11 cellular contexts compared by ENCODE assay signal in genomic region chr14:21255385-21256101, GRCh38. TPM values are rescaled to one million over a fixed set of nuclear protein-coding genes. Genes with fewer than 3 reads are reported as not detected.
DNase-seq lines count a peak whose midpoint lies in the region; ATAC-seq, FAIRE-seq and TF ChIP-seq lines count a peak whose summit lies in the region.
"Had no signal": no experiment of that assay in that cellular context is flagged by ENCODE, and none has a peak within 500 bp of the region (broad histone marks: within the 10 kb centered on the region; RNA-seq: fewer than 3 reads in every experiment).

No MANE protein-coding gene starts in this region.

- H3K9me3 Mint-ChIP-seq in Calu3 (ENCODE audit: low read depth, unreplicated experiment) (no peaks in the 10 kb centered on the region), nephron progenitor cell (peaks cover 17% of the 10 kb centered on the region)

- H3K4me3 ChIP-seq in HUES64 (ENCODE audit: low read length) (no peak overlapping the region), GM12878 (no peak overlapping the region), transverse colon (no peak overlapping the region)
- H3K4me3 ChIP-seq: thoracic aorta had no signal

- TF ChIP-seq POLR2A in GM12878 (IDR thresholded peaks at IDR 0.05; ENCODE audit: low read depth, low read length), result no peak; the same call in none of the 2 replicates
- no peak for TF ChIP-seq POLR2A in transverse colon (IDR thresholded peaks at IDR 0.05)

- H3K36me3 ChIP-seq in HUES64 (ENCODE audit: insufficient read depth, low read length), result peaks cover 96% of the 10 kb centered on the region
- peaks cover 9 to 37% of the 10 kb centered on the region in 2 experiments for H3K36me3 ChIP-seq in GM12878 (ENCODE audit: control insufficient read depth in 2 of 2, insufficient read depth in 2 of 2, low read length in 1 of 2)
- peaks cover 0 to 37% (median 12%) of the 10 kb centered on the region in 4 donors for H3K36me3 ChIP-seq in transverse colon

- H3K36me3 Mint-ChIP-seq in Calu3 (ENCODE audit: insufficient read depth, unreplicated experiment) (peaks cover 96% of the 10 kb centered on the region), nephron progenitor cell (ENCODE audit: low read depth) (peaks cover 97% of the 10 kb centered on the region)

- no peak for TF ChIP-seq RAD21 in GM12878 (IDR thresholded peaks at IDR 0.05; ENCODE audit: insufficient read depth, low read depth, low read length)

- H3K27me3 Mint-ChIP-seq in Calu3 (ENCODE audit: unreplicated experiment), result no peaks in the 10 kb centered on the region
- H3K27me3 Mint-ChIP-seq in nephron progenitor cell (ENCODE audit: low read depth, poor library complexity), result no peaks in the 10 kb centered on the region

- peaks cover 24% of the 10 kb centered on the region for H3K4me1 ChIP-seq in HUES64 (ENCODE audit: insufficient read depth, low read length)
- 0 out of 2 replicates have a peak, but pooled peaks cover 4% of the 10 kb centered on the region for H3K4me1 ChIP-seq in GM12878 (ENCODE audit: control insufficient read depth, insufficient read depth, low read length)
- peaks cover 21 to 47% (median 25%) of the 10 kb centered on the region in 4 donors for H3K4me1 ChIP-seq in transverse colon

- H3K9ac ChIP-seq in HUES64 (ENCODE audit: low read depth, low read length) (no peak overlapping the region), GM12878 (ENCODE audit: control insufficient read depth, insufficient read depth, low read length) (no peak overlapping the region)

- peaks cover 28% of the 10 kb centered on the region for H3K4me1 Mint-ChIP-seq in Calu3 (ENCODE audit: low read depth, unreplicated experiment)
- H3K4me1 Mint-ChIP-seq in nephron progenitor cell, result peaks cover 22% of the 10 kb centered on the region

- ATAC-seq in GM12878 (peak; percentile 7; the same call in 2 of the 3 replicates), HG03432 (IDR thresholded peaks at IDR 0.05; ENCODE audit: unreplicated experiment) (no peak), left cardiac atrium (no peak)

- H3K27ac Mint-ChIP-seq in Calu3 (ENCODE audit: unreplicated experiment) (peak overlapping the region; percentile 4), nephron progenitor cell (peak overlapping the region; percentile 25)

- FAIRE-seq in GM12878 (lab: Jason Lieb, UNC), result peak; percentile 38

- CTCF ChIA-PET in Calu3 (lab: Charles Lee), result no interaction called here
- CTCF ChIA-PET in GM12878 (lab: Yijun Ruan, JAX), result interaction anchor here (0.9 to 1.8 kb wide), 3 partner anchors 9 to 16 kb away, joined by 3 to 11 read pairs (median 4); no protein-coding TSS in a partner anchor

- BruUV-seq in Calu3 (replicated peaks; lab: Mats Ljungman, UMichigan) (no TSS peak), GM12878 (replicated peaks; lab: Mats Ljungman, UMichigan) (TSS peak; percentile 0)

- in situ Hi-C loops in GM12878 (cut with MboI), result no loop called here
- in situ Hi-C loops in transverse colon (cut with MboI; ENCODE audit: low pct_ligation_motif_present in 1 of 4, low pct_unique_long_range_greater_than_20kb in 1 of 4, low sequenced_read_pairs in 3 of 4), result loop anchor here in 1 of 4 donors (10.0 kb wide), 1 partner anchor 129 kb away; the partner anchor contains the start of gene SUPT16H

- RAD21 ChIA-PET in GM12878 (lab: Charles Lee; ENCODE audit: unreplicated experiment), result interaction anchor here (0.7 to 1.6 kb wide), 4 partner anchors 8 to 13 kb away, joined by 3 to 7 read pairs (median 4); no protein-coding TSS in a partner anchor

- TF ChIP-seq EP300 in GM12878 (IDR thresholded peaks at IDR 0.05; ENCODE audit: borderline replicate concordance in 1 of 2, control insufficient read depth in 1 of 2, low read depth in 2 of 2, low read length in 2 of 2), result no peak
- no peak for TF ChIP-seq EP300 in transverse colon (IDR thresholded peaks at IDR 0.05; ENCODE audit: low read depth)

- no peak overlapping the region for H2AFZ ChIP-seq in GM12878 (ENCODE audit: control insufficient read depth, low read depth, low read length)

- H3K27me3 ChIP-seq in HUES64 (ENCODE audit: insufficient read depth, low read length) (no peaks in the 10 kb centered on the region), GM12878 (replicated peaks in 1 of 2; ENCODE audit: control insufficient read depth in 2 of 2, insufficient read depth in 2 of 2, low read length in 1 of 2) (no peaks in the 10 kb centered on the region), transverse colon (no peaks in the 10 kb centered on the region)

- intact Hi-C loops in Calu3 (cut with micrococcal nuclease; ENCODE audit: unreplicated experiment), result no loop called here
- intact Hi-C loops in GM12878 (cut with micrococcal nuclease; ENCODE audit: unreplicated experiment), result no loop called here
- intact Hi-C loops in transverse colon (cut with DNase I; ENCODE audit: low total_unique reads), result no loop called here
- intact Hi-C loops in left cardiac atrium (cut with DNase I), result no loop called here

- no peak for TF ChIP-seq CTCF in Calu3 (IDR thresholded peaks at IDR 0.05; ENCODE audit: unreplicated experiment)
- no peak for TF ChIP-seq CTCF in GM12878 (IDR thresholded peaks at IDR 0.05 in 2 of 3, conservative IDR thresholded peaks at IDR 0.05 in 1 of 3; ENCODE audit: control insufficient read depth in 2 of 3, extremely low read depth in 1 of 3, insufficient read depth in 1 of 3, low read depth in 3 of 3, low read length in 3 of 3)
- no peak for TF ChIP-seq CTCF in nephron progenitor cell (IDR thresholded peaks at IDR 0.05)
- TF ChIP-seq CTCF in transverse colon (IDR thresholded peaks at IDR 0.05), result no peak

- DNase-seq in Calu3, result no peak
- DNase-seq in GM12878 (ENCODE audit: low read depth, low spot score), result no peak
- DNase-seq in nephron progenitor cell, result no peak
- no peak for DNase-seq in transverse colon
- DNase-seq in LoVo (ENCODE audit: low spot score), result no peak
- DNase-seq in left cardiac atrium, result no peak
- DNase-seq: foreskin melanocyte, mammary epithelial cell had no signal

- peaks cover 17% of the 10 kb centered on the region for H4K20me1 ChIP-seq in GM12878 (ENCODE audit: control insufficient read depth, insufficient read depth)

- POLR2A ChIA-PET in GM12878 (lab: Charles Lee), result interaction anchor here (0.5 to 1.4 kb wide), 7 partner anchors 9 to 149 kb away, joined by 3 to 5 read pairs (median 4); no protein-coding TSS in a partner anchor

- SMC1A ChIA-PET in GM12878 (lab: Charles Lee; ENCODE audit: uncharacterized antibody, unreplicated experiment), result interaction anchor here (0.9 to 3.6 kb wide), 7 partner anchors 8 to 52 kb away, joined by 3 to 21 read pairs (median 7); no protein-coding TSS in a partner anchor

- H3K4me2 ChIP-seq in GM12878 (ENCODE audit: control insufficient read depth, insufficient read depth), result peak overlapping the region; percentile 38; the same call in 1 of the 2 replicates

- H3K4me3 Mint-ChIP-seq in Calu3 (ENCODE audit: low read depth, unreplicated experiment), result peak overlapping the region; percentile 60
- H3K4me3 Mint-ChIP-seq in nephron progenitor cell, result peak overlapping the region; percentile 4

- H3K79me2 ChIP-seq in GM12878 (ENCODE audit: control insufficient read depth, insufficient read depth, low read length), result peaks cover 92% of the 10 kb centered on the region

- no peaks in the 10 kb centered on the region for H3K9me3 ChIP-seq in HUES64 (ENCODE audit: insufficient read depth, low read depth, low read length)
- H3K9me3 ChIP-seq in GM12878 (replicated peaks; ENCODE audit: control insufficient read depth, insufficient read depth, low read length), result no peaks in the 10 kb centered on the region
- no peaks in the 10 kb centered on the region for H3K9me3 ChIP-seq in transverse colon
- H3K9me3 ChIP-seq: thoracic aorta had no signal

- WGBS in HUES64, result 89% methylated on average over 4 of the region's 4 CpGs
- 10% methylated on average over 4 of the region's 4 CpGs for WGBS in GM12878 (ENCODE audit: insufficient coverage, insufficient replicate concordance, low lambda C conversion rate, missing lambda C conversion rate)
- WGBS in transverse colon (ENCODE audit: low coverage in 1 of 2), 2 donors, result 50 to 52% methylated on average over 4 of the region's 4 CpGs

- H3K27ac ChIP-seq in HUES64 (ENCODE audit: low read depth, low read length) (0 out of 2 replicates have a peak overlapping the region, but pooled peaks have one; percentile 20), GM12878 (ENCODE audit: control insufficient read depth, insufficient read depth) (no peak overlapping the region), transverse colon (no peak overlapping the region)
- H3K27ac ChIP-seq: thoracic aorta had no signal

RNA-seq across cellular contexts. Expression of gene HNRNPC, which starts 13.7 kb away (rescaled TPM):
- total RNA-seq in Calu3 (2022) (472 and 476 TPM in 2 replicates), GM12878 (2014; rRNA removed) (911 and 918 TPM in 2 replicates), GM12878 (2014; rRNA removed; fragmentation: Illumina TruSeq; extraction: Trizol) (1,200 and 1,219 TPM in 2 replicates), GM12878 (2021) (766 and 773 TPM in 2 replicates), transverse colon (100 to 1,000 TPM; 192 to 343 (median 212) TPM), left cardiac atrium (100 to 1,000 TPM; 254 TPM)
- polyA plus RNA-seq in HUES64 (2013, experiment 1 of 2), result 908 TPM
- 975 TPM for polyA plus RNA-seq in HUES64 (2013, experiment 2 of 2)
- 614 and 625 TPM in 2 replicates for total RNA-seq in GM12878 (2013; cell fraction: nucleolus; rRNA removed)
- polyA plus RNA-seq in GM12878 (2011; ENCODE audit: low read depth), result 683 TPM
- polyA plus RNA-seq in GM12878 (2011; rRNA removed) (1,305 and 1,562 TPM in 2 replicates), GM12878 (2014; fragmentation: Illumina TruSeq; extraction: Trizol) (1,492 and 1,839 TPM in 2 replicates), GM12878 (2014; fragmentation: Nextera tagmentation; extraction: Ambion mirVana) (1,000 to 10,000 TPM in 1 of 2 experiments, 100 to 1,000 TPM in 1; 679 to 1,422 TPM), GM12878 (2014; rRNA removed) (866 and 889 TPM in 2 replicates), GM12878 (2016; fragmentation: Nextera tagmentation; extraction: Ambion mirVana) (1,000 to 10,000 TPM; 1,325 to 1,341 TPM)
- 561 and 849 TPM in 2 replicates for polyA plus RNA-seq in GM12878 (2011; cell fraction: cytosol; rRNA removed)
- 413 and 577 TPM in 2 replicates for polyA plus RNA-seq in GM12878 (2011; cell fraction: nucleus; rRNA removed)
- 661 and 837 TPM in 2 replicates for polyA plus RNA-seq in GM12878 (2012)
- 736 and 779 TPM in 2 replicates for polyA minus RNA-seq in GM12878 (2011; rRNA and poly(A)+ RNA removed)
- 204 and 236 TPM in 2 replicates for polyA minus RNA-seq in GM12878 (2011; cell fraction: cytosol; rRNA and poly(A)+ RNA removed)
- 243 and 440 TPM in 2 replicates for polyA minus RNA-seq in GM12878 (2011; cell fraction: nucleus; rRNA and poly(A)+ RNA removed)

RNA-seq across cellular contexts. Expression of gene RPGRIP1, which starts 24.3 kb away (rescaled TPM):
- total RNA-seq in Calu3 (2022) (not detected in 2 replicates), GM12878 (2014; rRNA removed) (0.27 and 1.1 TPM in 2 replicates), GM12878 (2014; rRNA removed; fragmentation: Illumina TruSeq; extraction: Trizol) (0.18 and 0.72 TPM in 2 replicates), GM12878 (2021) (0.44 TPM in 1 of 2 replicates, not detected in the other), transverse colon (under 1 TPM in 2 of 4 donors, not detected in 2; 0.27 to 0.48 TPM), left cardiac atrium (under 1 TPM; 0.26 to 0.38 TPM)
- polyA plus RNA-seq in HUES64 (2013, experiment 1 of 2), result 0.20 TPM
- 0.19 TPM for polyA plus RNA-seq in HUES64 (2013, experiment 2 of 2)
- total RNA-seq in GM12878 (2013; cell fraction: nucleolus; rRNA removed), result not detected in 2 replicates
- not detected for polyA plus RNA-seq in GM12878 (2011; ENCODE audit: low read depth)
- polyA plus RNA-seq in GM12878 (2011; rRNA removed) (0.13 and 0.30 TPM in 2 replicates), GM12878 (2014; fragmentation: Illumina TruSeq; extraction: Trizol) (0.14 and 0.34 TPM in 2 replicates), GM12878 (2014; fragmentation: Nextera tagmentation; extraction: Ambion mirVana) (under 1 TPM; 0.07 to 0.16 TPM), GM12878 (2014; rRNA removed) (0.10 and 0.11 TPM in 2 replicates), GM12878 (2016; fragmentation: Nextera tagmentation; extraction: Ambion mirVana) (under 1 TPM in 1 of 2 experiments, not detected in 1; 0.07 TPM)
- polyA plus RNA-seq in GM12878 (2011; cell fraction: cytosol; rRNA removed), result 0.13 TPM in 1 of 2 replicates, not detected in the other
- polyA plus RNA-seq in GM12878 (2011; cell fraction: nucleus; rRNA removed), result 0.15 and 0.40 TPM in 2 replicates
- polyA plus RNA-seq in GM12878 (2012), result 0.08 and 0.14 TPM in 2 replicates
- 0.80 TPM in 1 of 2 replicates, not detected in the other for polyA minus RNA-seq in GM12878 (2011; rRNA and poly(A)+ RNA removed)
- not detected in 2 replicates for polyA minus RNA-seq in GM12878 (2011; cell fraction: cytosol; rRNA and poly(A)+ RNA removed)
- 0.19 TPM in 1 of 2 replicates, not detected in the other for polyA minus RNA-seq in GM12878 (2011; cell fraction: nucleus; rRNA and poly(A)+ RNA removed)
- total RNA-seq: thoracic aorta had no signal
- polyA plus RNA-seq: mammary epithelial cell had no signal
